1 cellular context compared by ENCODE assay signal in genomic region chr2:159082119-159082518, GRCh38.
TF ChIP-seq lines count a peak whose summit lies in the region.

No MANE protein-coding gene starts in this region.

TF ChIP-seq in K562, 482 proteins besides CTCF, POLR2A, EP300 and RAD21 (continued from another document):
- TF ChIP-seq CHD7 (IDR thresholded peaks at IDR 0.05; ENCODE audit: low read depth, low read length) (no peak), ZBTB8A (IDR thresholded peaks at IDR 0.05; ENCODE audit: partially characterized antibody) (no peak), ZNF316 (IDR thresholded peaks at IDR 0.05) (peak; percentile 61; the same call in 1 of the 2 replicates), MAFF (IDR thresholded peaks at IDR 0.05; ENCODE audit: low read length) (0 out of 2 replicates have a peak, but pooled peaks have one; percentile 50), C11orf30 (IDR thresholded peaks at IDR 0.05; ENCODE audit: low read depth) (peak; percentile 57; the same call in 1 of the 2 replicates), DACH1 (IDR thresholded peaks at IDR 0.05; ENCODE audit: partially characterized antibody) (no peak), MAFK (IDR thresholded peaks at IDR 0.05; ENCODE audit: low read length) (peak; percentile 50; the same call in 1 of the 2 replicates), CGGBP1 (CRISPR knock-in tag; IDR thresholded peaks at IDR 0.05) (no peak), FOXJ2 (tag; IDR thresholded peaks at IDR 0.05) (no peak), ZNF395 (CRISPR knock-in tag; IDR thresholded peaks at IDR 0.05) (no peak), ARID4B (CRISPR knock-in tag; IDR thresholded peaks at IDR 0.05) (no peak), YBX1 (IDR thresholded peaks at IDR 0.05) (no peak), ARHGAP35 (IDR thresholded peaks at IDR 0.05; ENCODE audit: partially characterized antibody) (no peak), MEF2D (tag; conservative IDR thresholded peaks at IDR 0.05; ENCODE audit: low read depth) (no peak), BACH1 (tag; IDR thresholded peaks at IDR 0.05) (no peak)
